1 cellular context compared by ENCODE assay signal in the genomic region with DNA sequence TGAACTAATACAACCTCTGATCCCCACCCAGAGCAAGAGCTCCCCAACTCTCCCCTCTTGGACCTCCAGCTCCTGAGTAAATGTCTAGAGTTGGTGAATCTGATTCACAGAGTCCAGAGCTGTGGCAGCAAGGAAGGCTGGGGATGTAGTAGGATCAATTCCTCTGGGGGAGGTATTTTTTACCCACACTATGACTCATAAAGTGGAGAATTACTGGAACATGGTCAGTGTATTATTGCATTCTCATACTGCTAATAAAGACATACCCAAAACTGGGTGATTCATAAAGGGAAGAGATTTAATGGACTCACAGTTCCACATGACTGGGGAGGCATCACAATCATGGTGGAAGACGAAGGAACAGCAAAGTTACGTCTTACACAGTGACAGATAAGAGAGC.
A peak's percentile ranks its signal among the peaks of the same experiment; 100 is the strongest.
TF ChIP-seq lines count a peak whose summit lies in the region.

No MANE protein-coding gene starts in this region.

TF ChIP-seq in HCT116, 20 proteins besides CTCF, POLR2A, EP300 and RAD21 (continued from another document):
- TF ChIP-seq, protein P1, sequence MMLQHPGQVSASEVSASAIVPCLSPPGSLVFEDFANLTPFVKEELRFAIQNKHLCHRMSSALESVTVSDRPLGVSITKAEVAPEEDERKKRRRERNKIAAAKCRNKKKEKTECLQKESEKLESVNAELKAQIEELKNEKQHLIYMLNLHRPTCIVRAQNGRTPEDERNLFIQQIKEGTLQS (IDR thresholded peaks at IDR 0.05) = 0 out of 2 replicates have a peak, but pooled peaks have one; percentile 35
